ENCODE assay signal across 2 cellular contexts in the genomic region with DNA sequence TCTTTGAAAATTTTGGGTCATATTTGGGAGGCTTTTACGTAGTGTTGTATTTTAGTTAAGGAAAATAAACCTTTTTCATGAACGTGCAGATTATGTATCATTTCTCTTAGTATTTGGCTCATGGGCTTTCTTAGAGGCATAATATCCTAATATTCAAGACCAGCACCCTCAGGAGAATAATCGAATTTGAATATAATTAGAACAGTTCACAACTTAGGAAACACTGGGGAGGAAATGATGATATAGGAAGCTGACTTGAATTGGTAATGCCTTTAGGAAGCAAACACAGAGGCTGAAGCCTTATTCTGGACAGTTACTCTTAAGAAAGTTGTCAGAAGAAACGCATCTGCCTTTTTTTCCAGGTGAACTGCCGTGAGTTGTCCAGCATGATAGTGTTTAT.
"Had no signal": no experiment of that assay in that cellular context is flagged by ENCODE, and none has a peak within 500 bp of the region (broad histone marks: within the 10 kb centered on the region; RNA-seq: fewer than 3 reads in every experiment).

TSS of gene GFRAL (plus strand) at position 301 of the 400 bp plus-strand sequence. CDS start at position 387, 86 bp downstream.

- DNase-seq: GDM1, GF-D8 had no signal
